In genomic region chr13:77180011-77180410, GRCh38 we compare ENCODE assay signal across 23 cellular contexts.
"Had no signal": no experiment of that assay in that cellular context is flagged by ENCODE, and none has a peak within 500 bp of the region (broad histone marks: within the 10 kb centered on the region; RNA-seq: fewer than 3 reads in every experiment).

No MANE protein-coding gene starts in this region.

- FAIRE-seq: HepG2, RCC 7860 had no signal

- DNase-seq: IMR-90, Karpas-422, KG1, MM.1S, NCI-H1092 treated with DMSO at 0.1 percent for 48 hours, NCI-H1436, NCI-H187, NCI-H2029, NCI-H2081 treated with DMSO at 0.1 percent for 48 hours, NCI-H2171, NCI-H226, NCI-H446, NCI-H510A, NCI-H524 treated with DMSO at 0.1 percent for 48 hours, NCI-H69, NCI-H774, Right ventricle myocardium superior, RPMI8226, SIG-M5 had no signal

- H3K9me3 ChIP-seq: SJSA1 had no signal

- H3K27ac ChIP-seq: SJSA1, SK-N-MC had no signal

- H3K27me3 ChIP-seq: SJSA1 had no signal

- H3K4me3 ChIP-seq: SJSA1, SK-N-MC had no signal

- ATAC-seq: HepG2 had no signal

- H3K4me1 ChIP-seq: SJSA1 had no signal
